Comparison of ENCODE assay signal across 19 cellular contexts in the genomic region with DNA sequence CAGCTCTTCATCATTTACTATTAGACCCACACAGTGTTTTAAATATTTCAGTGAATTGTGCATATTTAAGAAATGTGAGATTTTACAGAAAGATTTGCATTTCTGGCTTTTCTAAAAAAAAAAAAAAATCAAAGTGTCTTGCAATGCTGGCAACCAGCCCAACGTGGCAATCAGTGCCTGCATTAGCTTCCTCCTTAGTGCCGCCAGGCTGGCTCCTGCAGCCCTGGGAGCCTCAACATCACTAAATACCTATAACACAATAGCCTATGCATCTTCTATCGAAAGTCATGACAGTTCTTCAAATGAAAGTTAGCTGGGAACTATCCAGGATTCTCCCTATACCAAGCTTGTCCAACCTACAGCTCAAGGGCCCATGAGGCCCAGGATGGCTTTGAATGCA. TPM values are rescaled to one million over a fixed set of nuclear protein-coding genes. Genes with fewer than 3 reads are reported as not detected.
"Had no signal": no experiment of that assay in that cellular context is flagged by ENCODE, and none has a peak within 500 bp of the region (broad histone marks: within the 10 kb centered on the region; RNA-seq: fewer than 3 reads in every experiment).

No MANE protein-coding gene starts in this region.

- H3K9me3 ChIP-seq: body of pancreas, colonic mucosa, ovary, psoas muscle, SK-N-SH, spleen, thyroid gland had no signal

- H3K4me2 ChIP-seq: SK-N-SH had no signal

- H3K9ac ChIP-seq: SK-N-SH had no signal

- H3K36me3 ChIP-seq: colonic mucosa, ovary, spleen, thyroid gland had no signal

- H3K27ac ChIP-seq: body of pancreas, colonic mucosa, ovary, psoas muscle, spleen, thyroid gland had no signal

- ATAC-seq: activated CD8-positive, alpha-beta memory T cell treated with anti-CD3 and anti-CD28 coated beads, Interleukin-2, amount 10 ng/mL, durations not matched to agents 7 days and 5 days; body of pancreas; naive thymus-derived CD8-positive, alpha-beta T cell; psoas muscle; right cardiac atrium had no signal

- H3K4me3 ChIP-seq: body of pancreas, colonic mucosa, ovary, psoas muscle, spleen, thyroid gland had no signal

- H3K27me3 ChIP-seq: body of pancreas, colonic mucosa, ovary, spleen, thyroid gland had no signal

- DNase-seq: activated B cell treated with CpG ODN at 0.5 μM for 24 hours; activated CD4-positive, alpha-beta memory T cell treated with anti-CD3 and anti-CD28 coated beads for 36 hours; activated CD4-positive, alpha-beta T cell treated with anti-CD3 and anti-CD28 coated beads for 4 hours; activated CD8-positive, alpha-beta memory T cell treated with anti-CD3 and anti-CD28 coated beads, Interleukin-2, amount 10 ng/mL, durations not matched to agents 7 days and 5 days; activated naive CD4-positive, alpha-beta T cell; activated naive CD8-positive, alpha-beta T cell treated with anti-CD3 and anti-CD28 coated beads, Interleukin-2, amount 10 ng/mL, durations not matched to agents 7 days and 5 days; body of pancreas; colonic mucosa; foreskin fibroblast; glutamatergic neuron; kidney glomerular epithelial cell; naive thymus-derived CD8-positive, alpha-beta T cell; ovary; psoas muscle; right cardiac atrium; SK-N-SH; spleen; stimulated activated naive CD4-positive, alpha-beta T cell; thyroid gland had no signal

- H3K4me1 ChIP-seq: colonic mucosa, thyroid gland had no signal

RNA-seq across cellular contexts. Expression of gene CD93, which starts 9.4 kb away (rescaled TPM):
- total RNA-seq: activated B cell treated with CpG ODN at 0.5 μM for 24 hours had no signal

RNA-seq across cellular contexts. Expression of gene THBD, which starts 46.0 kb away (rescaled TPM):
- total RNA-seq: activated B cell treated with CpG ODN at 0.5 μM for 24 hours; activated CD4-positive, alpha-beta memory T cell treated with anti-CD3 and anti-CD28 coated beads for 36 hours; activated CD8-positive, alpha-beta memory T cell treated with anti-CD3 and anti-CD28 coated beads, Interleukin-2, amount 10 ng/mL, durations not matched to agents 7 days and 5 days had no signal
- polyA plus RNA-seq: naive thymus-derived CD8-positive, alpha-beta T cell had no signal
